In genomic region chr2:44778671-44779476, GRCh38 we compare ENCODE assay signal across 9 cellular contexts.
DNase-seq lines count a peak whose midpoint lies in the region; ATAC-seq and TF ChIP-seq lines count a peak whose summit lies in the region.
"Had no signal": no experiment of that assay in that cellular context is flagged by ENCODE, and none has a peak within 500 bp of the region (broad histone marks: within the 10 kb centered on the region; RNA-seq: fewer than 3 reads in every experiment).

No MANE protein-coding gene starts in this region.

- H3K27ac Mint-ChIP-seq in naive thymus-derived CD4-positive, alpha-beta T cell = no peak overlapping the region

- TF ChIP-seq EP300 in tibial nerve (IDR thresholded peaks at IDR 0.05) = no peak

- no peak overlapping the region for H3K4me3 Mint-ChIP-seq in naive thymus-derived CD4-positive, alpha-beta T cell
- no peak overlapping the region for H3K4me3 Mint-ChIP-seq in activated T-cell treated with anti-CD3 and anti-CD28 coated beads, Interleukin-2, amount 50 U/mL, for 4 hours

- no peak for TF ChIP-seq CTCF in tibial nerve (IDR thresholded peaks at IDR 0.05)
- TF ChIP-seq CTCF in uterus (IDR thresholded peaks at IDR 0.05) = no peak

- H3K4me1 Mint-ChIP-seq in naive thymus-derived CD4-positive, alpha-beta T cell = peaks cover 0 to 9% (median 0%) of the 10 kb centered on the region in 7 donors
- H3K4me1 Mint-ChIP-seq in activated T-cell treated with anti-CD3 and anti-CD28 coated beads, Interleukin-2, amount 50 U/mL, for 4 hours (ENCODE audit: low read depth) = no peaks in the 10 kb centered on the region

- peaks cover 0 to 33% (median 9%) of the 10 kb centered on the region in 5 donors for H3K36me3 Mint-ChIP-seq in naive thymus-derived CD4-positive, alpha-beta T cell
- peaks cover 2% of the 10 kb centered on the region for H3K36me3 Mint-ChIP-seq in activated T-cell treated with anti-CD3 and anti-CD28 coated beads, Interleukin-2, amount 50 U/mL, for 4 hours (ENCODE audit: insufficient read depth)

- peaks cover 0 to 12% (median 0%) of the 10 kb centered on the region in 5 donors for H3K27me3 Mint-ChIP-seq in naive thymus-derived CD4-positive, alpha-beta T cell
- H3K27me3 Mint-ChIP-seq in activated T-cell treated with anti-CD3 and anti-CD28 coated beads, Interleukin-2, amount 50 U/mL, for 4 hours (ENCODE audit: low read depth) = no peaks in the 10 kb centered on the region

- H3K9me3 ChIP-seq in naive thymus-derived CD4-positive, alpha-beta T cell (ENCODE audit: control insufficient read depth in 2 of 3, low read length in 3 of 3) = no peaks in the 10 kb centered on the region
- H3K9me3 ChIP-seq in tibial nerve = peaks cover 0 to 24% (median 0%) of the 10 kb centered on the region in 4 donors
- peaks cover 0 to 3% of the 10 kb centered on the region in 2 donors for H3K9me3 ChIP-seq in uterus

- POLR2A ChIA-PET in naive thymus-derived CD4-positive, alpha-beta T cell (lab: Charles Lee) = no interaction called here

- no peak overlapping the region for H3K4me3 ChIP-seq in naive thymus-derived CD4-positive, alpha-beta T cell (ENCODE audit: low read length)
- no peak overlapping the region for H3K4me3 ChIP-seq in tibial nerve
- no peak overlapping the region for H3K4me3 ChIP-seq in uterus

- ATAC-seq in GM18868 (IDR thresholded peaks at IDR 0.05; ENCODE audit: unreplicated experiment) = peak; percentile 96
- peak; percentile 97 for ATAC-seq in HG02759 (IDR thresholded peaks at IDR 0.05; ENCODE audit: unreplicated experiment)
- ATAC-seq in naive thymus-derived CD4-positive, alpha-beta T cell = peak; percentile 80
- ATAC-seq in activated T-cell treated with anti-CD3 and anti-CD28 coated beads, Interleukin-2, amount 50 U/mL, for 4 hours = no peak

- no peaks in the 10 kb centered on the region for H3K4me1 ChIP-seq in naive thymus-derived CD4-positive, alpha-beta T cell (ENCODE audit: control insufficient read depth in 2 of 2, insufficient read depth in 2 of 2, low read length in 2 of 2)
- H3K4me1 ChIP-seq in tibial nerve = peaks cover 0 to 16% (median 1%) of the 10 kb centered on the region in 4 donors
- H3K4me1 ChIP-seq in uterus = no peaks in the 10 kb centered on the region

- H3K36me3 ChIP-seq in naive thymus-derived CD4-positive, alpha-beta T cell (ENCODE audit: control insufficient read depth in 2 of 3, insufficient read depth in 3 of 3, low read length in 3 of 3) = no peaks in the 10 kb centered on the region
- H3K36me3 ChIP-seq in tibial nerve = no peaks in the 10 kb centered on the region
- no peaks in the 10 kb centered on the region for H3K36me3 ChIP-seq in uterus

- CTCF ChIA-PET in naive thymus-derived CD4-positive, alpha-beta T cell (lab: Charles Lee) = no interaction called here

- intact Hi-C loops in naive thymus-derived CD4-positive, alpha-beta T cell (cut with micrococcal nuclease) = no loop called here
- intact Hi-C loops in uterus (cut with DNase I; ENCODE audit: low total_unique reads) = no loop called here

- WGBS in tibial nerve, 2 donors = 53 to 55% methylated on average over 20 of the region's 20 CpGs

- no peaks in the 10 kb centered on the region for H3K27me3 ChIP-seq in naive thymus-derived CD4-positive, alpha-beta T cell (ENCODE audit: control insufficient read depth in 2 of 2, insufficient read depth in 2 of 2, low read length in 2 of 2)
- H3K27me3 ChIP-seq in tibial nerve (no peaks in the 10 kb centered on the region), uterus (no peaks in the 10 kb centered on the region)

- TF ChIP-seq POLR2A in tibial nerve (IDR thresholded peaks at IDR 0.05) = no peak
- TF ChIP-seq POLR2A in uterus (IDR thresholded peaks at IDR 0.05) = no peak

- peaks cover 0 to 10% (median 0%) of the 10 kb centered on the region in 11 donors for H3K9me3 Mint-ChIP-seq in naive thymus-derived CD4-positive, alpha-beta T cell
- no peaks in the 10 kb centered on the region for H3K9me3 Mint-ChIP-seq in activated T-cell treated with anti-CD3 and anti-CD28 coated beads, Interleukin-2, amount 50 U/mL, for 4 hours

- DNase-seq in NOMO-1 treated with DMSO at 0.1 percent for 48 hours (lab: John Stamatoyannopoulos, UW; ENCODE audit: unreplicated experiment) = peak; percentile 94
- DNase-seq in naive thymus-derived CD4-positive, alpha-beta T cell = no peak
- DNase-seq in tibial nerve (ENCODE audit: low spot score in 2 of 2) = no peak
- no peak for DNase-seq in activated T-cell treated with anti-CD3 and anti-CD28 coated beads, Interleukin-2, amount 50 U/mL, for 4 hours
- no peak for DNase-seq in caudate nucleus (lab: John Stamatoyannopoulos, UW)
- no peak for DNase-seq in uterus
- DNase-seq: IMR-90 had no signal

- H3K27ac ChIP-seq in naive thymus-derived CD4-positive, alpha-beta T cell (ENCODE audit: low read depth, low read length) = no peak overlapping the region
- H3K27ac ChIP-seq in tibial nerve (no peak overlapping the region), caudate nucleus (ENCODE audit: low read depth, low read length) (no peak overlapping the region), uterus (no peak overlapping the region)

Comparison
In these comparisons a context has a peak if more than half of its experiments do, and no peak if none do; other contexts are left out.
1. ATAC-seq: peak in GM18868 (single experiment), HG02759 (single experiment) and naive thymus-derived CD4-positive, alpha-beta T cell (single experiment); none in activated T-cell treated with anti-CD3 and anti-CD28 coated beads, Interleukin-2, amount 50 U/mL, for 4 hours (0 of 2).